Comparison of ENCODE assay signal across 8 cellular contexts in the genomic region with DNA sequence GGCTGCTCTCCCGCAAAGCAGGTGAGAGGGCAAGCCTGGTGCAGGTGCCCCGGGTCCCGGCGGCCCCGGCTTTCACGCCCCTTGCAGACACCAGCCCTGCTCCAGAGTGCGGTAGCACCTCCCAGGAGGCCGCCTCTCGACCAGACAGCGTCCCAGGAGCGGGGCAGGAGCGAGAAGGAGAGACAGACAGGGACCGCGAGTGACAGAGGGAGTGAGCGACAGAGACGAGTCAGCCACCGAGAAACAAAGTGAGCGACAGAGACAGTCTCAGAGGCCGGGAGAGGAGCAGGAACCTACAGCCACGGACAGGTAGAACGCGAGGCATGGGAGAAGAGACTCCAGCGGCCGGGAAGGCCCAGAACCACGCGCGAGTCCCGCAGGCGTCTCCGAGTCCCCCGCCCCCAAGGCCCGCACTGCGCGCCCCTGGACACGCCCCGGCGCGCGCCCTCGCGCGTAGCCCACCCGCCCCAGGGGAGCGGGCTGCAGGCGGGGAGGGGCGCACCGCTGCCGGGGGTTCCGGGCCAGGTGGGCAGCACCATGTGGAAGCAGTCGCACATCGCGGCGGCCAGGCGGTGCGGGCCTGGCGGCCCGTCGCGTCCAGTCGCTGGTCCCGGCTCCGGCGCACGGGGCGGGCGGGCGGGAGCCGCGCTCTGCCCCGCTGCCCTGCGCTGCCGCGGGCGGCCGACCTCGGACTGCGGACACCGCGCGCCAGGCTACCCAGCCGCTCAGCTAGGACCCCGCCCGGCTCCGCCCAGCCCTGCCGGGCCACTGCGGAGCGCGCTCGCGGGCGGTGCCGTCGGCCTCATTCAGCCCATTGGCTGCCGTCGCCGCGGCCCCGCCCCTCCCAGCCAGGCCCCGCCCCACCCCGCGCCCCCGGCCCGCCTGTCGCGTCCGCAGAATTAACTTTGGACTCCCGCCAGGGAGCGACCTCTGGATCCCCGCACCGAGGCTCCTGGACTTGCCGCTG. TPM values are rescaled to one million over a fixed set of nuclear protein-coding genes. Genes with fewer than 3 reads are reported as not detected.
A peak's percentile ranks its signal among the peaks of the same experiment; 100 is the strongest.
DNase-seq lines count a peak whose midpoint lies in the region; ATAC-seq and TF ChIP-seq lines count a peak whose summit lies in the region.

A gene (minus strand): TSS at position 694 of the 967 bp plus-strand sequence. CDS start 137 bp downstream, at position 557.

- H4K8ac ChIP-seq in trophoblast cell (ENCODE audit: low read depth, low read length) = no peak within 1 kb of the TSS

- H3K4me1 ChIP-seq in heart right ventricle (peaks cover 12 to 64% (median 49%) of the 10 kb centered on the region in 9 donors), trophoblast cell (ENCODE audit: control insufficient read depth in 1 of 2, insufficient read depth in 2 of 2, low read length in 2 of 2) (peaks cover 3 to 20% of the 10 kb centered on the region in 2 experiments)

- H3K14ac ChIP-seq in trophoblast cell (ENCODE audit: low read length) = no peak within 1 kb of the TSS

- H3K27me3 Mint-ChIP-seq in CD14-positive monocyte (ENCODE audit: low read depth in 3 of 3) = peaks cover 38 to 47% (median 42%) of the 10 kb centered on the region in 3 donors

- no peak within 1 kb of the TSS for H3K18ac ChIP-seq in trophoblast cell (ENCODE audit: low read length)

- WGBS in heart right ventricle, 2 donors = 3% methylated on average over 73 to 98 of the region's 111 CpGs
- WGBS in trophoblast cell (ENCODE audit: extremely low coverage, insufficient coverage, insufficient read length) = no CpG with 5 or more reads among the region's 111 CpGs

- peak within 1 kb of the TSS in 9 of 10 donors; percentile 47 to 60 (median 53) for H3K4me3 ChIP-seq in heart right ventricle
- peak within 1 kb of the TSS; percentile 53 for H3K4me3 ChIP-seq in trophoblast cell (ENCODE audit: low read depth, low read length)

- H3K79me2 ChIP-seq in trophoblast cell (ENCODE audit: control insufficient read depth, insufficient read depth, low read length, poor library complexity) = no peaks in the 10 kb centered on the region

- intact Hi-C loops in CD14-positive monocyte (cut with micrococcal nuclease) (loop anchor here (2.0 to 5.0 kb wide), 3 partner anchors 39 to 204 kb away; a partner anchor contains a TSS), heart right ventricle (cut with DNase I) (loop anchor here in 8 of 10 donors (2.0 to 10.0 kb wide), 10 partner anchors 43 to 377 kb away; a partner anchor contains a TSS)

- H4K91ac ChIP-seq in trophoblast cell (ENCODE audit: low read depth, low read length) = no peak within 1 kb of the TSS

- peak within 1 kb of the TSS; percentile 78 to 95 for H3K4me3 Mint-ChIP-seq in CD14-positive monocyte

- DNase-seq in CD14-positive monocyte (ENCODE audit: low spot score) (peak; percentile 66), HuH-7 (ENCODE audit: low spot score) (peak; percentile 89), SK-MEL-5 (ENCODE audit: low read depth, low spot score) (peak; percentile 77), anterior cingulate cortex (lab: John Stamatoyannopoulos, UW) (peak in 31 of 58 donors; percentile 5 to 73 (median 43)), heart right ventricle (peak; percentile 62 to 81), trophoblast cell (peak; percentile 88), pons (ENCODE audit: low spot score) (no peak)

- no peaks in the 10 kb centered on the region for H3K79me1 ChIP-seq in trophoblast cell (ENCODE audit: low read length)

- peaks cover 2 to 3% of the 10 kb centered on the region in 2 donors for H3K36me3 Mint-ChIP-seq in CD14-positive monocyte

- H3K9me3 ChIP-seq in heart right ventricle (no peaks in the 10 kb centered on the region), trophoblast cell (ENCODE audit: insufficient read depth, low read depth, low read length) (peaks cover 9% of the 10 kb centered on the region)

- no peak within 1 kb of the TSS for H4K12ac ChIP-seq in trophoblast cell (ENCODE audit: low read depth, low read length)

- H3K4me2 ChIP-seq in trophoblast cell (ENCODE audit: low read length) = peak within 1 kb of the TSS; percentile 69

- no peak within 1 kb of the TSS for H3K23ac ChIP-seq in trophoblast cell (ENCODE audit: low read length)

- H3K9ac ChIP-seq in trophoblast cell (ENCODE audit: low read length) = no peak within 1 kb of the TSS

- no peak within 1 kb of the TSS for H2BK5ac ChIP-seq in trophoblast cell (ENCODE audit: low read depth, low read length, poor library complexity)

- ATAC-seq in heart right ventricle = peak; percentile 32 to 77 (median 64)
- no peak for ATAC-seq in HG03432 (IDR thresholded peaks at IDR 0.05; ENCODE audit: unreplicated experiment)

- H3K36me3 ChIP-seq in heart right ventricle = no peaks in the 10 kb centered on the region
- H3K36me3 ChIP-seq in trophoblast cell (ENCODE audit: control insufficient read depth in 1 of 2, insufficient read depth in 2 of 2, low read length in 2 of 2) = no peaks in the 10 kb centered on the region

- H2AK5ac ChIP-seq in trophoblast cell (ENCODE audit: low read length) = no peak within 1 kb of the TSS

- H3K27ac ChIP-seq in heart right ventricle (no peak within 1 kb of the TSS), trophoblast cell (ENCODE audit: low read depth, low read length) (no peak within 1 kb of the TSS)

- peak within 1 kb of the TSS in 5 of 7 donors; percentile 51 to 82 (median 63) for H3K27ac Mint-ChIP-seq in CD14-positive monocyte

- in situ Hi-C loops in SK-MEL-5 (cut with HindIII; ENCODE audit: low pct_unique_long_range_greater_than_20kb, low sequenced_read_pairs) = no loop called here

- peaks cover 0 to 14% (median 3%) of the 10 kb centered on the region in 7 donors for H3K9me3 Mint-ChIP-seq in CD14-positive monocyte

- TF ChIP-seq CTCF in CD14-positive monocyte (IDR thresholded peaks at IDR 0.05) (no peak), heart right ventricle (IDR thresholded peaks at IDR 0.05) (no peak)

- peaks cover 17% of the 10 kb centered on the region for H3K4me1 Mint-ChIP-seq in CD14-positive monocyte

- H2AFZ ChIP-seq in trophoblast cell (ENCODE audit: insufficient read depth, low read length, poor library complexity) = no peak within 1 kb of the TSS

- peaks cover 0 to 38% (median 13%) of the 10 kb centered on the region in 7 donors for H3K27me3 ChIP-seq in heart right ventricle
- H3K27me3 ChIP-seq in trophoblast cell (ENCODE audit: insufficient read depth, low read length) = peaks cover 10% of the 10 kb centered on the region

- no peak within 1 kb of the TSS for H2BK12ac ChIP-seq in trophoblast cell (ENCODE audit: low read length)

- no peak within 1 kb of the TSS for H3K4ac ChIP-seq in trophoblast cell (ENCODE audit: low read depth, low read length)

- no peak within 1 kb of the TSS for H2BK120ac ChIP-seq in trophoblast cell (ENCODE audit: insufficient read depth, low read length, poor library complexity)

RNA-seq across cellular contexts. Expression of the gene that starts here (rescaled TPM):
- under 1 TPM in 1 of 2 donors, not detected in 1; 0.01 TPM for polyA plus RNA-seq in CD14-positive monocyte
- total RNA-seq in SK-MEL-5 (2014; rRNA removed; shearing (Covaris generic)) = 12.3 and 13.3 TPM in 2 replicates
- 5.8 and 8.0 TPM in 2 replicates for polyA plus RNA-seq in SK-MEL-5 (2015; cell fraction: cytosol; rRNA removed)
- 97.1 and 159 TPM in 2 replicates for polyA plus RNA-seq in SK-MEL-5 (2015; cell fraction: nucleus; rRNA removed)
- 10 to 100 TPM in 1 of 10 donors, 1 to 10 TPM in 9; 1.1 to 29.5 (median 2.6) TPM for total RNA-seq in heart right ventricle
- 1 to 10 TPM; 3.5 to 4.0 TPM for polyA plus RNA-seq in heart right ventricle
- polyA plus RNA-seq in trophoblast cell (2013) = 1.2 and 1.5 TPM in 2 replicates

Comparison
In these comparisons a context has a peak if more than half of its experiments do, and no peak if none do; other contexts are left out.
1. RNA of the gene that starts here (polyA plus RNA-seq): 3.5 to 4.0 TPM in heart right ventricle; 0.01 TPM in CD14-positive monocyte; every median in the first group is over 4 times any median in the second.
2. Peak in DNase-seq in CD14-positive monocyte; RNA of the gene not detected or under 1 TPM.